In the genomic region with DNA sequence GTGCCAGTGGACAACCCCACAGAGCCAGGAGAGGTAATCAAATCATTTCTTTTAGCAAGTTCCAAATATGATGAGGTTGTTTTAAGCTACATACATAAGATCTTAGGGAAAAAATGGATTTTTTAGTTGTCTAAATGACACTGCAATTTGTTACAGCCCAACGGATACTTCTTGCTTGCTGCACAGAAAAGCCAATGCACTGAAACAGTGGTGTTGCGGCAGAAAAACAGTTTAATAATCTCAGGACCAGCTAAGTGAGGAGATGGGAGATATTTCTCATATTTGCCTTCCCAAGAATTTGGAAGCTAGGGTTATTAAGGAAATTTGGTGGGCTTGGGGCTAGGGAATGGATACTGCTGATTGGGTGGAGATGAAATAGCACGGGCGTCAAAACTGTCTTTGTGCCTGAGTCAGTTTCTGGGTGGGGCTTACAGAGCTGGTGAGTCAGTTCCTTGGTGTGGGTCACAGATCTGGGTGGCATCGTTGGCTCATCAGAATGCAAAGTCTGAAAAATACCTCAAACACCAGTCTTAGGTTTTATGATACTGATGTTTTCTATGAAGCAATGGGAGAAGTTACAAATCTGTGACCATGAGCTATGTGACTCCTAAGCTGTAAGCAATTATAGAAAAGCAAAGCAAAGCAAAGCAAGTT, we compare ENCODE assay signal across 1 cellular context.
TF ChIP-seq lines count a peak whose summit lies in the region.

No MANE protein-coding gene starts in this region.

TF ChIP-seq in HepG2, 621 proteins besides CTCF, POLR2A, EP300 and RAD21:
- TF ChIP-seq KDM5A (IDR thresholded peaks at IDR 0.05; ENCODE audit: borderline replicate concordance, low read length): peak; percentile 80; the same call in 1 of the 2 replicates
- TF ChIP-seq, protein P1, sequence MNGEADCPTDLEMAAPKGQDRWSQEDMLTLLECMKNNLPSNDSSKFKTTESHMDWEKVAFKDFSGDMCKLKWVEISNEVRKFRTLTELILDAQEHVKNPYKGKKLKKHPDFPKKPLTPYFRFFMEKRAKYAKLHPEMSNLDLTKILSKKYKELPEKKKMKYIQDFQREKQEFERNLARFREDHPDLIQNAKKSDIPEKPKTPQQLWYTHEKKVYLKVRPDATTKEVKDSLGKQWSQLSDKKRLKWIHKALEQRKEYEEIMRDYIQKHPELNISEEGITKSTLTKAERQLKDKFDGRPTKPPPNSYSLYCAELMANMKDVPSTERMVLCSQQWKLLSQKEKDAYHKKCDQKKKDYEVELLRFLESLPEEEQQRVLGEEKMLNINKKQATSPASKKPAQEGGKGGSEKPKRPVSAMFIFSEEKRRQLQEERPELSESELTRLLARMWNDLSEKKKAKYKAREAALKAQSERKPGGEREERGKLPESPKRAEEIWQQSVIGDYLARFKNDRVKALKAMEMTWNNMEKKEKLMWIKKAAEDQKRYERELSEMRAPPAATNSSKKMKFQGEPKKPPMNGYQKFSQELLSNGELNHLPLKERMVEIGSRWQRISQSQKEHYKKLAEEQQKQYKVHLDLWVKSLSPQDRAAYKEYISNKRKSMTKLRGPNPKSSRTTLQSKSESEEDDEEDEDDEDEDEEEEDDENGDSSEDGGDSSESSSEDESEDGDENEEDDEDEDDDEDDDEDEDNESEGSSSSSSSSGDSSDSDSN (CRISPR knock-in tag; IDR thresholded peaks at IDR 0.05): no peak
- TF ChIP-seq, protein P2, sequence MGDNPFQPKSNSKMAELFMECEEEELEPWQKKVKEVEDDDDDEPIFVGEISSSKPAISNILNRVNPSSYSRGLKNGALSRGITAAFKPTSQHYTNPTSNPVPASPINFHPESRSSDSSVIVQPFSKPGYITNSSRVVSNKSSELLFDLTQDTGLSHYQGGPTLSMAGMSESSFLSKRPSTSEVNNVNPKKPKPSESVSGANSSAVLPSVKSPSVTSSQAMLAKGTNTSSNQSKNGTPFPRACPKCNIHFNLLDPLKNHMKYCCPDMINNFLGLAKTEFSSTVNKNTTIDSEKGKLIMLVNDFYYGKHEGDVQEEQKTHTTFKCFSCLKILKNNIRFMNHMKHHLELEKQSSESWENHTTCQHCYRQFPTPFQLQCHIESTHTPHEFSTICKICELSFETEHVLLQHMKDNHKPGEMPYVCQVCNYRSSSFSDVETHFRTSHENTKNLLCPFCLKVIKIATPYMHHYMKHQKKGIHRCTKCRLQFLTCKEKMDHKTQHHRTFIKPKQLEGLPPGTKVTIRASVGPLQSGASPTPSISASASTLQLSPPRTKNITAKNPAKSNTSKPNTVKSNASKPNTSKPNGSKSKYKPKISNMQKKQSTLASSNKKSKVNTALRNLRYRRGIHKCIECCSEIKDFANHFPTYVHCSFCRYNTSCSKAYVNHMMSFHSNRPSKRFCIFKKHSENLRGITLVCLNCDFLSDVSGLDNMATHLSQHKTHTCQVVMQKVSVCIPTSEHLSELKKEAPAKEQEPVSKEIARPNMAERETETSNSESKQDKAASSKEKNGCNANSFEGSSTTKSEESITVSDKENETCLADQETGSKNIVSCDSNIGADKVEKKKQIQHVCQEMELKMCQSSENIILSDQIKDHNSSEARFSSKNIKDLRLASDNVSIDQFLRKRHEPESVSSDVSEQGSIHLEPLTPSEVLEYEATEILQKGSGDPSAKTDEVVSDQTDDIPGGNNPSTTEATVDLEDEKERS (CRISPR knock-in tag; IDR thresholded peaks at IDR 0.05): peak; percentile 93
